ENCODE assay signal across 25 cellular contexts in the genomic region with DNA sequence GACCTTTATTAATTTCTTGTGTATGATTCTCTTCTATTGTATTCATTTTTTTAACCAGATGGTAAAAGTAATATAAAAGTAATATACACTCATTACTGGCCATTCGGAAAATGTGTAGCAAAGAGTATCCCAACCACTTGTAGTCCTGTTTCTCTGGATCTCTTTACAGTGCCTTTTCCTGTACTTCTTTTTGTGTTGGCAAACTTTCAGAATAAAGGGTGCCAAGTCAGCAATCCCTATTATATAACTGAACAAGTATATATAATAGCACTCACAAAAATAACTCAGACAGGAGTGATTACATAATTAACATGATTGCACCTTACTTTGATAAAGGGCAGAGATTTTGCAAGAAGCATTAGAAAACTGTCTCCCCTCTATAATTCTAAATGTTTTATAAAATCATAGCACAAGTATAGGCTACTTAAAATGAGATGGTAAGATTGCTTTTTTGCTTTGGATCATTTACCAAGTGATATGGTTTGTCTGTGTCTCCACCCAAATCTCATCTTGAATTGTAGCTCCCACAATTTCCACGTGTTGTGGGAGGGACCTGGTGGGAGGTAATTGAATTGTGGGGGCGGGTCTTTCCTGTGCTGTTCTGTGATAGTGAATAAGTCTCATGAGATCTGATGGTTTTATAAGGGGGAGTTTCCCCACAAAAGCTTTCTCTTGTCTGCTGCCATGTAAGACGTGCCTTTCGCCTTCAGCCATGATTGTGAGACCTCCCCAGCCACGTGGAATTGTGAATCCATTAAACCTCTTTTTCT. TPM values are rescaled to one million over a fixed set of nuclear protein-coding genes. Genes with fewer than 3 reads are reported as not detected.
DNase-seq lines count a peak whose midpoint lies in the region; ATAC-seq, FAIRE-seq and TF ChIP-seq lines count a peak whose summit lies in the region.
"Had no signal": no experiment of that assay in that cellular context is flagged by ENCODE, and none has a peak within 500 bp of the region (broad histone marks: within the 10 kb centered on the region; RNA-seq: fewer than 3 reads in every experiment).

No MANE protein-coding gene starts in this region.

- H3K9me3 Mint-ChIP-seq in activated CD4-positive, alpha-beta T cell treated with anti-CD3 and anti-CD28 coated beads, Interleukin-2, amount 10 ng/mL, durations not matched to agents 24 days and 14 days = peaks cover 10% of the 10 kb centered on the region
- H3K9me3 Mint-ChIP-seq: GM23338 had no signal

- no peak overlapping the region for H3K9ac ChIP-seq in endothelial cell of umbilical vein (replicated peaks; ENCODE audit: extremely low read depth, insufficient read depth, low read length)
- H3K9ac ChIP-seq in skeletal muscle tissue (ENCODE audit: low read depth in 1 of 3, low read length in 3 of 3) = no peak overlapping the region
- H3K9ac ChIP-seq: KMS-11 had no signal

- no peak for TF ChIP-seq POLR2A in endothelial cell of umbilical vein (IDR thresholded peaks at IDR 0.05; ENCODE audit: low read depth, low read length)

- TF ChIP-seq CTCF in HEK293 (tag by site-specific recombination; IDR thresholded peaks at IDR 0.05) (no peak), endothelial cell of umbilical vein (IDR thresholded peaks at IDR 0.05; ENCODE audit: extremely low read depth in 1 of 2, insufficient read depth in 1 of 2, low read depth in 1 of 2, low read length in 2 of 2) (no peak)

- FAIRE-seq in endothelial cell of umbilical vein (lab: Jason Lieb, UNC) = no peak
- FAIRE-seq: A204.1, RCC 7860 had no signal

- H3K4me2 ChIP-seq in endothelial cell of umbilical vein (ENCODE audit: insufficient read depth, low read length) = no peak overlapping the region
- H3K4me2 ChIP-seq: GM23338, KMS-11 had no signal

- ATAC-seq in HG03432 (IDR thresholded peaks at IDR 0.05; ENCODE audit: unreplicated experiment) = no peak
- no peak for ATAC-seq in aorta (ENCODE audit: low FRiP score)
- ATAC-seq: GM23338 had no signal

- H3K9me3 ChIP-seq in HEK293 (ENCODE audit: control insufficient read depth, insufficient read depth, low read depth, low read length) = no peaks in the 10 kb centered on the region
- no peaks in the 10 kb centered on the region for H3K9me3 ChIP-seq in endothelial cell of umbilical vein (replicated peaks; ENCODE audit: control insufficient read depth, insufficient read depth, low read length)
- H3K9me3 ChIP-seq in skeletal muscle tissue (ENCODE audit: control insufficient read depth in 3 of 3, low read length in 3 of 3) = no peaks in the 10 kb centered on the region
- no peaks in the 10 kb centered on the region for H3K9me3 ChIP-seq in aorta (ENCODE audit: control insufficient read depth, low read length)
- H3K9me3 ChIP-seq: BE2C, HAP-1 had no signal

- no peaks in the 10 kb centered on the region for H3K36me3 Mint-ChIP-seq in activated CD4-positive, alpha-beta T cell treated with anti-CD3 and anti-CD28 coated beads, Interleukin-2, amount 10 ng/mL, durations not matched to agents 24 days and 14 days (ENCODE audit: low read depth)
- H3K36me3 Mint-ChIP-seq: CD4-positive, CD25-positive, alpha-beta regulatory T cell had no signal

- H3K4me1 ChIP-seq in HEK293 (ENCODE audit: control insufficient read depth, insufficient read depth, low read length) (no peaks in the 10 kb centered on the region), endothelial cell of umbilical vein (ENCODE audit: control insufficient read depth, extremely low read depth, insufficient read depth, low read length) (no peaks in the 10 kb centered on the region), skeletal muscle tissue (ENCODE audit: control insufficient read depth in 3 of 3, insufficient read depth in 3 of 3, low read length in 3 of 3) (peaks cover 0 to 15% (median 2%) of the 10 kb centered on the region in 3 donors), aorta (ENCODE audit: control insufficient read depth in 1 of 2, insufficient read depth in 2 of 2, low read length in 2 of 2) (no peaks in the 10 kb centered on the region)
- H3K4me1 ChIP-seq: BE2C, HAP-1 had no signal

- H3K27me3 Mint-ChIP-seq in activated CD4-positive, alpha-beta T cell treated with anti-CD3 and anti-CD28 coated beads, Interleukin-2, amount 10 ng/mL, durations not matched to agents 24 days and 14 days = no peaks in the 10 kb centered on the region

- 64 to 69% methylated on average over 6 of the region's 6 CpGs for WGBS in aorta, 2 donors

- H3K4me3 ChIP-seq in HEK293 (ENCODE audit: low read depth, low read length) (no peak overlapping the region), endothelial cell of umbilical vein (replicated peaks in 1 of 3; ENCODE audit: insufficient read depth in 1 of 3, low read depth in 1 of 3, low read length in 3 of 3) (no peak overlapping the region), skeletal muscle tissue (ENCODE audit: low read length in 3 of 3) (no peak overlapping the region), aorta (ENCODE audit: low read length in 2 of 2) (no peak overlapping the region)
- H3K4me3 ChIP-seq: GM23338, HAP-1 had no signal

- intact Hi-C loops in activated CD4-positive, alpha-beta T cell treated with anti-CD3 and anti-CD28 coated beads, Interleukin-2, amount 10 ng/mL, durations not matched to agents 24 days and 14 days (cut with micrococcal nuclease) = loop anchor here (2.0 kb wide), 1 partner anchor 50 kb away; no protein-coding TSS in a partner anchor
- intact Hi-C loops in endothelial cell of umbilical vein (cut with micrococcal nuclease) = no loop called here
- intact Hi-C loops in aorta (cut with DNase I) = no loop called here

- no peaks in the 10 kb centered on the region for H3K79me2 ChIP-seq in endothelial cell of umbilical vein (ENCODE audit: control insufficient read depth, insufficient read depth, low read length)

- H3K4me1 Mint-ChIP-seq in activated CD4-positive, alpha-beta T cell treated with anti-CD3 and anti-CD28 coated beads, Interleukin-2, amount 10 ng/mL, durations not matched to agents 24 days and 14 days = peaks cover 3% of the 10 kb centered on the region

- no peak overlapping the region for H3K27ac Mint-ChIP-seq in activated CD4-positive, alpha-beta T cell treated with anti-CD3 and anti-CD28 coated beads, Interleukin-2, amount 10 ng/mL, durations not matched to agents 24 days and 14 days
- H3K27ac Mint-ChIP-seq: GM23338 had no signal

- peak; percentile 30 for DNase-seq in activated CD4-positive, alpha-beta T cell treated with anti-CD3 and anti-CD28 coated beads, Interleukin-2, amount 10 ng/mL, durations not matched to agents 24 days and 14 days
- no peak for DNase-seq in activated CD4-positive, alpha-beta T cell treated with anti-CD3 and anti-CD28 coated beads for 1 hour
- DNase-seq in endothelial cell of umbilical vein (ENCODE audit: low read depth, low spot score) = peak; percentile 31
- DNase-seq in aorta = no peak
- DNase-seq: BE2C; CD4-positive, CD25-positive, alpha-beta regulatory T cell; DMS79 treated with DMSO at 0.1 percent for 48 hours; NCI-H1694; NCI-H2081; NCI-H2171; NCI-H345; NCI-H524; NCI-H774; OCI-M1; SHP77; SW 1271 had no signal

- H2AFZ ChIP-seq in endothelial cell of umbilical vein (ENCODE audit: low read depth, low read length) = no peak overlapping the region
- H2AFZ ChIP-seq: GM23338 had no signal

- H3K27me3 ChIP-seq in endothelial cell of umbilical vein (ENCODE audit: control insufficient read depth in 2 of 2, insufficient read depth in 2 of 2, low read length in 2 of 2) = peaks cover 2 to 4% of the 10 kb centered on the region in 2 experiments
- H3K27me3 ChIP-seq in skeletal muscle tissue (ENCODE audit: control insufficient read depth in 3 of 3, insufficient read depth in 3 of 3, low read length in 3 of 3) = no peaks in the 10 kb centered on the region
- H3K27me3 ChIP-seq in aorta (ENCODE audit: control insufficient read depth in 1 of 2, insufficient read depth in 2 of 2, low read length in 1 of 2) = no peaks in the 10 kb centered on the region
- H3K27me3 ChIP-seq: BE2C had no signal

- POLR2A ChIA-PET in HEK293 (lab: Yijun Ruan, JAX) (no interaction called here), endothelial cell of umbilical vein (lab: Charles Lee) (no interaction called here)

- no peak overlapping the region for H3K4me3 Mint-ChIP-seq in activated CD4-positive, alpha-beta T cell treated with anti-CD3 and anti-CD28 coated beads, Interleukin-2, amount 10 ng/mL, durations not matched to agents 24 days and 14 days
- H3K4me3 Mint-ChIP-seq: CD4-positive, CD25-positive, alpha-beta regulatory T cell; GM23338 had no signal

- no TSS peak for BruUV-seq in endothelial cell of umbilical vein (replicated peaks; lab: Mats Ljungman, UMichigan)

- dilution Hi-C loops in endothelial cell of umbilical vein (cut with MboI; ENCODE audit: extremely low pct_ligation_motif_present, low sequenced_read_pairs) = no loop called here

- H3K9me1 ChIP-seq in endothelial cell of umbilical vein (replicated peaks; ENCODE audit: control insufficient read depth, extremely low read depth, insufficient read depth, low read length) = no peaks in the 10 kb centered on the region

- CTCF ChIA-PET in HEK293 (lab: Yijun Ruan, JAX) = interaction anchor here (0.6 kb wide), 2 partner anchors 8 to 1331 kb away, joined by 3 read pairs; no protein-coding TSS in a partner anchor
- CTCF ChIA-PET in endothelial cell of umbilical vein (lab: Charles Lee) = interaction anchor here (0.6 kb wide), 1 partner anchor 14 kb away, joined by 3 read pairs; no protein-coding TSS in a partner anchor

- no peaks in the 10 kb centered on the region for H4K20me1 ChIP-seq in endothelial cell of umbilical vein (replicated peaks; ENCODE audit: control insufficient read depth, extremely low read depth, insufficient read depth, low read length)

- no peaks in the 10 kb centered on the region for H3K36me3 ChIP-seq in HEK293 (ENCODE audit: control insufficient read depth in 2 of 2, insufficient read depth in 1 of 2, low read length in 2 of 2)
- no peaks in the 10 kb centered on the region for H3K36me3 ChIP-seq in endothelial cell of umbilical vein (ENCODE audit: control insufficient read depth in 2 of 2, extremely low read depth in 1 of 2, insufficient read depth in 2 of 2, low read length in 2 of 2)
- no peaks in the 10 kb centered on the region for H3K36me3 ChIP-seq in skeletal muscle tissue (ENCODE audit: control insufficient read depth in 3 of 3, insufficient read depth in 3 of 3, low read length in 3 of 3)
- H3K36me3 ChIP-seq in aorta (ENCODE audit: control insufficient read depth in 1 of 2, insufficient read depth in 2 of 2, low read length in 1 of 2) = no peaks in the 10 kb centered on the region
- H3K36me3 ChIP-seq: BE2C, HAP-1 had no signal

- H3K27ac ChIP-seq in HEK293 (ENCODE audit: extremely low read depth, low read depth, low read length) (no peak overlapping the region), endothelial cell of umbilical vein (ENCODE audit: insufficient read depth, low read depth, low read length) (no peak overlapping the region), skeletal muscle tissue (ENCODE audit: low read depth, low read length) (peak overlapping the region; percentile 49), aorta (ENCODE audit: low read depth in 1 of 2, low read length in 2 of 2) (no peak overlapping the region)
- H3K27ac ChIP-seq: HL-60, KMS-11 had no signal

RNA-seq across cellular contexts. Expression of gene EPC1, which starts 41.5 kb away (rescaled TPM):
- 32.3 and 34.3 TPM in 2 replicates for total RNA-seq in activated CD4-positive, alpha-beta T cell treated with anti-CD3 and anti-CD28 coated beads, Interleukin-2, amount 10 ng/mL, durations not matched to agents 24 days and 14 days
- 27.9 and 28.5 TPM in 2 replicates for total RNA-seq in endothelial cell of umbilical vein
- polyA plus RNA-seq in endothelial cell of umbilical vein = 39.0 and 47.0 TPM in 2 replicates
- 25.2 and 26.5 TPM in 2 replicates for polyA plus RNA-seq in endothelial cell of umbilical vein (2011; cell fraction: cytosol; rRNA removed)
- 86.7 and 87.4 TPM in 2 replicates for polyA plus RNA-seq in endothelial cell of umbilical vein (2011; cell fraction: nucleus; rRNA removed)
- 14.7 and 16.5 TPM in 2 replicates for polyA plus RNA-seq in endothelial cell of umbilical vein (2012)
- polyA minus RNA-seq in endothelial cell of umbilical vein = 117 and 137 TPM in 2 replicates
- 11.3 TPM for polyA minus RNA-seq in endothelial cell of umbilical vein (2011; cell fraction: cytosol; rRNA and poly(A)+ RNA removed)
- 150 and 202 TPM in 2 replicates for polyA minus RNA-seq in endothelial cell of umbilical vein (2011; cell fraction: nucleus; rRNA and poly(A)+ RNA removed)
- 72.0 TPM for total RNA-seq in skeletal muscle tissue
- 10 to 100 TPM; 42.4 to 53.9 TPM for total RNA-seq in aorta
- 10 to 100 TPM; 15.9 to 21.8 TPM for polyA plus RNA-seq in aorta

RNA-seq across cellular contexts. Expression of gene CCDC7, which starts 57.5 kb away (rescaled TPM):
- 8.5 and 13.6 TPM in 2 replicates for total RNA-seq in activated CD4-positive, alpha-beta T cell treated with anti-CD3 and anti-CD28 coated beads, Interleukin-2, amount 10 ng/mL, durations not matched to agents 24 days and 14 days
- total RNA-seq in endothelial cell of umbilical vein = 6.6 and 8.2 TPM in 2 replicates
- 0.30 and 0.35 TPM in 2 replicates for polyA plus RNA-seq in endothelial cell of umbilical vein
- 0.26 and 0.59 TPM in 2 replicates for polyA plus RNA-seq in endothelial cell of umbilical vein (2011; cell fraction: cytosol; rRNA removed)
- polyA plus RNA-seq in endothelial cell of umbilical vein (2011; cell fraction: nucleus; rRNA removed) = 3.8 and 4.5 TPM in 2 replicates
- 1.1 and 1.3 TPM in 2 replicates for polyA plus RNA-seq in endothelial cell of umbilical vein (2012)
- 0.92 and 1.9 TPM in 2 replicates for polyA minus RNA-seq in endothelial cell of umbilical vein
- polyA minus RNA-seq in endothelial cell of umbilical vein (2011; cell fraction: cytosol; rRNA and poly(A)+ RNA removed) = 1.8 TPM
- polyA minus RNA-seq in endothelial cell of umbilical vein (2011; cell fraction: nucleus; rRNA and poly(A)+ RNA removed) = 8.9 and 15.7 TPM in 2 replicates
- 71.5 TPM for total RNA-seq in skeletal muscle tissue
- total RNA-seq in aorta = 10 to 100 TPM; 46.7 to 47.2 TPM
- polyA plus RNA-seq in aorta = 1 to 10 TPM in 1 of 2 donors, under 1 TPM in 1; 0.25 to 1.8 TPM

Comparison
In these comparisons a context has a peak if more than half of its experiments do, and no peak if none do; other contexts are left out.
1. DNase-seq: peak in activated CD4-positive, alpha-beta T cell treated with anti-CD3 and anti-CD28 coated beads, Interleukin-2, amount 10 ng/mL, durations not matched to agents 24 days and 14 days (single experiment) and endothelial cell of umbilical vein (single experiment); none in activated CD4-positive, alpha-beta T cell treated with anti-CD3 and anti-CD28 coated beads for 1 hour (single experiment) and aorta (0 of 2).